34 cellular contexts compared by ENCODE assay signal in the genomic region with DNA sequence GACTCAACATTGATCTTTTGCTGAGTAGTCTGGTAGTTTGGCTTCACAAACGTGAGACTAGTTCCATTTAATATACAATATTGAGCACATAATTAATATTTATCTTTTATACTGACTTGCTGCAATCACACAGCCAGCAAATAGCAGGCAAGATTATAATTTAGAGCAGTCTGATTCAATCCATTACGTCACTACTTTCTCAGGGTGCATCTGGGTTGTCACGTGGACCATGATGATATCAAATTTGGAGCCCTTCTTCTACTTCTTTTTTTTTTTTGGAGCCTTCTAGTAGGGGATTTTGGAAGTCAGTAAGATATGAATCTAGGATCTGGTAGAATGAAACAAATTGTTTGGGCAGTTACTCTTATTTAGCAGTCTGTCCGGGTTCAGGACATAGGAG.
"Had no signal": no experiment of that assay in that cellular context is flagged by ENCODE, and none has a peak within 500 bp of the region (broad histone marks: within the 10 kb centered on the region; RNA-seq: fewer than 3 reads in every experiment).

No MANE protein-coding gene starts in this region.

- H3K4me1 ChIP-seq: adrenal gland, ascending aorta, body of pancreas, breast epithelium had no signal

- H3K4me3 ChIP-seq: adrenal gland, ascending aorta, body of pancreas, breast epithelium, cardiac muscle cell had no signal

- DNase-seq: activated effector memory CD4-positive, alpha-beta T cell treated with anti-CD3 and anti-CD28 coated beads, Interleukin-2, amount 50 U/mL, for 16 hours; activated effector memory CD4-positive, alpha-beta T cell treated with Interleukin-2 at 50 U/mL for 16 hours; activated gamma-delta T cell; activated gamma-delta T cell treated with Interleukin-2 at 50 U/mL for 16 hours; activated naive CD4-positive, alpha-beta T cell; activated naive CD4-positive, alpha-beta T cell treated with anti-CD3 and anti-CD28 coated beads for 36 hours; activated naive CD4-positive, alpha-beta T cell treated with anti-CD3 and anti-CD28 coated beads, Interleukin-2, amount 10 ng/mL, durations not matched to agents 7 days and 5 days; activated naive CD4-positive, alpha-beta T cell treated with anti-CD3 and anti-CD28 coated beads, Interleukin-2, amount 50 U/mL, for 16 hours; activated naive CD4-positive, alpha-beta T cell treated with Interleukin-2 at 50 U/mL for 16 hours; activated naive CD8-positive, alpha-beta T cell treated with anti-CD3 and anti-CD28 coated beads for 36 hours; activated naive CD8-positive, alpha-beta T cell treated with anti-CD3 and anti-CD28 coated beads, Interleukin-2, amount 10 ng/mL, durations not matched to agents 7 days and 5 days; activated naive CD8-positive, alpha-beta T cell treated with anti-CD3 and anti-CD28 coated beads, Interleukin-2, amount 50 U/mL, for 24 hours; activated T-cell treated with anti-CD3 and anti-CD28 coated beads, Interleukin-2, amount 50 U/mL, for 1 hour; activated T-cell treated with anti-CD3 and anti-CD28 coated beads, Interleukin-2, amount 50 U/mL, for 24 hours; activated T-cell treated with anti-CD3 and anti-CD28 coated beads, Interleukin-2, amount 50 U/mL, for 4 hours; activated T-cell treated with anti-CD3 and anti-CD28 coated beads, Interleukin-2, amount 50 U/mL, for 48 hours; activated T-cell treated with anti-CD3 and anti-CD28 coated beads, Interleukin-2, amount 50 U/mL, for 72 hours; adrenal gland; amniotic stem cell; amygdala; anterior cingulate cortex; aorta; body of pancreas; brain microvascular endothelial cell; caudate nucleus; central memory CD4-positive, alpha-beta T cell; cerebellar nuclear complex had no signal

- H3K9me3 ChIP-seq: adrenal gland, body of pancreas had no signal

- H3K27ac ChIP-seq: adrenal gland, ascending aorta, body of pancreas, brain microvascular endothelial cell, breast epithelium, cardiac muscle cell had no signal

- FAIRE-seq: astrocyte, bronchial epithelial cell had no signal

- ATAC-seq: activated naive CD4-positive, alpha-beta T cell treated with anti-CD3 and anti-CD28 coated beads, Interleukin-2, amount 50 U/mL, for 72 hours; activated naive CD8-positive, alpha-beta T cell treated with anti-CD3 and anti-CD28 coated beads, Interleukin-2, amount 50 U/mL, for 24 hours; activated T-cell treated with anti-CD3 and anti-CD28 coated beads, Interleukin-2, amount 50 U/mL, for 4 hours; activated T-cell treated with anti-CD3 and anti-CD28 coated beads, Interleukin-2, amount 50 U/mL, for 72 hours; activated T-helper 17 cell treated with anti-CD3 and anti-CD28 coated beads, Interleukin-2, amount 50 U/mL, for 72 hours; body of pancreas had no signal

- H3K27me3 ChIP-seq: adrenal gland, ascending aorta, body of pancreas, brain microvascular endothelial cell, breast epithelium had no signal

- H3K36me3 ChIP-seq: adrenal gland, ascending aorta, brain microvascular endothelial cell, breast epithelium, cardiac muscle cell had no signal
